In the genomic region with DNA sequence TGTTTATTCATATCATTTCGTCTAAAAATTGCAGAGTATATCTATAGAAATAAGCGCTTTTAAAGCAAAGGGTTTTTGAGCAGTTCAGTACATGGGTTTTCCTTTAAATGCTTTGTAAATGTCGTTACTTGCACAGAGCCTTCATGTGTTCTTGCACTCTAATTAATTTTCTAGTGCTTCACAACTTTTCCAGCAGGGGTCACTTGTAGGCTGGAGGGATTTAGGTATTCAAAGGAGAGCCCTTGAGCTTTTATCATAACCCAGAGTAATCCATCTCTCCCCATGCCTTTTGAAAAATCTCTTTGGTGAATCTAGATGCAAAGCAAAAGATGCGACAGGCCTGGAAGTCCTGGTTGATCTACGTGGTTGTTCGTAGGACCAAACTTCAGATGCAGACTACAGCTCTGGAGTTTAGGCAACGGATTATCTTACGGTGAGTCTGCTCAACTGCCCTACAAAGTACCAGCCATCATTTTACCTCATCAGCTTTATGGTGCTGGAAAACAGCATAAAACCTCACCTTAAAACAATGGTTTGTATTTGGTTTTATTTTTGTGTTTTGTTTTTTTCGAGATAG, we compare ENCODE assay signal across 7 cellular contexts.
DNase-seq lines count a peak whose midpoint lies in the region; ATAC-seq and TF ChIP-seq lines count a peak whose summit lies in the region.

No MANE protein-coding gene starts in this region.

- peak overlapping the region; percentile 24 for H3K27ac Mint-ChIP-seq in T-helper 17 cell
- no peak overlapping the region for H3K27ac Mint-ChIP-seq in effector memory CD8-positive, alpha-beta T cell

- DNase-seq in D341Med (ENCODE audit: low spot score) (peak; percentile 69), T-helper 17 cell (no peak), germinal center (ENCODE audit: low spot score) (peak; percentile 59), sigmoid colon (no peak)
- no peak for DNase-seq in effector memory CD8-positive, alpha-beta T cell

- no peaks in the 10 kb centered on the region for H3K36me3 Mint-ChIP-seq in T-helper 17 cell (ENCODE audit: low read depth)
- peaks cover 68% of the 10 kb centered on the region for H3K36me3 Mint-ChIP-seq in effector memory CD8-positive, alpha-beta T cell (ENCODE audit: insufficient read depth)

- H3K9me3 ChIP-seq in HEK293 (ENCODE audit: control insufficient read depth, insufficient read depth, low read depth, low read length) (no peaks in the 10 kb centered on the region), T-helper 17 cell (ENCODE audit: control insufficient read depth, low read length, poor library complexity, severe bottlenecking) (no peaks in the 10 kb centered on the region), sigmoid colon (no peaks in the 10 kb centered on the region)

- POLR2A ChIA-PET in HEK293 (lab: Yijun Ruan, JAX): interaction anchor here (0.6 to 1.3 kb wide), 2 partner anchors 13 to 74 kb away, joined by 3 to 7 read pairs; no protein-coding TSS in a partner anchor

- H3K27ac ChIP-seq in HEK293 (ENCODE audit: extremely low read depth, low read depth, low read length) (no peak overlapping the region), sigmoid colon (no peak overlapping the region)

- intact Hi-C loops in sigmoid colon (cut with DNase I): no loop called here

- CTCF ChIA-PET in HEK293 (lab: Yijun Ruan, JAX): interaction anchor here (0.6 to 3.1 kb wide), 24 partner anchors 10 to 802 kb away, joined by 3 to 30 read pairs (median 4); partner anchors contain the start of gene PISD

- no peak overlapping the region for H3K4me3 Mint-ChIP-seq in T-helper 17 cell
- H3K4me3 Mint-ChIP-seq in effector memory CD8-positive, alpha-beta T cell: no peak overlapping the region

- TF ChIP-seq CTCF in HEK293 (tag by site-specific recombination; IDR thresholded peaks at IDR 0.05) (no peak), sigmoid colon (IDR thresholded peaks at IDR 0.05) (peak in 3 of 4 experiments; percentile 41 to 62 (median 49))

- H3K9me3 Mint-ChIP-seq in effector memory CD8-positive, alpha-beta T cell: no peaks in the 10 kb centered on the region

- H3K27me3 Mint-ChIP-seq in T-helper 17 cell: no peaks in the 10 kb centered on the region
- no peaks in the 10 kb centered on the region for H3K27me3 Mint-ChIP-seq in effector memory CD8-positive, alpha-beta T cell

- ATAC-seq in T-helper 17 cell (peak; percentile 50), HG03196 (IDR thresholded peaks at IDR 0.05; ENCODE audit: unreplicated experiment) (no peak)
- no peak for ATAC-seq in effector memory CD8-positive, alpha-beta T cell (replicated peaks)

- WGBS in sigmoid colon, 2 donors: 81% methylated on average over 9 of the region's 9 CpGs

- no peak for TF ChIP-seq EP300 in sigmoid colon (IDR thresholded peaks at IDR 0.05)

- H3K4me3 ChIP-seq in HEK293 (ENCODE audit: low read depth, low read length) (no peak overlapping the region), sigmoid colon (no peak overlapping the region)

- peaks cover 18 to 20% of the 10 kb centered on the region in 2 experiments; a peak in 2 of 3 replicates for H3K36me3 ChIP-seq in HEK293 (ENCODE audit: control insufficient read depth in 2 of 2, insufficient read depth in 1 of 2, low read length in 2 of 2)
- peaks cover 0 to 3% (median 0%) of the 10 kb centered on the region in 4 donors for H3K36me3 ChIP-seq in sigmoid colon

- H3K4me1 Mint-ChIP-seq in T-helper 17 cell: peaks cover 17% of the 10 kb centered on the region
- H3K4me1 Mint-ChIP-seq in effector memory CD8-positive, alpha-beta T cell (ENCODE audit: low read depth in 2 of 2): peaks cover 8 to 15% of the 10 kb centered on the region in 2 donors

- H3K4me1 ChIP-seq in HEK293 (ENCODE audit: control insufficient read depth, insufficient read depth, low read length) (peaks cover 6% of the 10 kb centered on the region), sigmoid colon (peaks cover 0 to 8% (median 5%) of the 10 kb centered on the region in 4 donors)

- H3K27me3 ChIP-seq in sigmoid colon: no peaks in the 10 kb centered on the region

- TF ChIP-seq POLR2A in sigmoid colon (IDR thresholded peaks at IDR 0.05): no peak

TF ChIP-seq in HEK293, 187 proteins besides CTCF, POLR2A, EP300 and RAD21:
- TF ChIP-seq ZNF654 (tag by site-specific recombination; IDR thresholded peaks at IDR 0.05; ENCODE audit: low read depth): peak; percentile 22
- no peak for TF ChIP-seq ZNF747 (tag by site-specific recombination; IDR thresholded peaks at IDR 0.05)
- TF ChIP-seq OSR2 (tag by site-specific recombination; IDR thresholded peaks at IDR 0.05): no peak
- TF ChIP-seq ZBTB8A (tag by site-specific recombination; IDR thresholded peaks at IDR 0.05): no peak
TF ChIP-seq in HEK293: peak in this region for 1.

Comparison
In these comparisons a context has a peak if more than half of its experiments do, and no peak if none do; other contexts are left out.
1. DNase-seq: peak in D341Med (single experiment) and germinal center (single experiment); none in T-helper 17 cell (0 of 3), sigmoid colon (single experiment) and effector memory CD8-positive, alpha-beta T cell (0 of 3).